27 cellular contexts compared by ENCODE assay signal in the genomic region with DNA sequence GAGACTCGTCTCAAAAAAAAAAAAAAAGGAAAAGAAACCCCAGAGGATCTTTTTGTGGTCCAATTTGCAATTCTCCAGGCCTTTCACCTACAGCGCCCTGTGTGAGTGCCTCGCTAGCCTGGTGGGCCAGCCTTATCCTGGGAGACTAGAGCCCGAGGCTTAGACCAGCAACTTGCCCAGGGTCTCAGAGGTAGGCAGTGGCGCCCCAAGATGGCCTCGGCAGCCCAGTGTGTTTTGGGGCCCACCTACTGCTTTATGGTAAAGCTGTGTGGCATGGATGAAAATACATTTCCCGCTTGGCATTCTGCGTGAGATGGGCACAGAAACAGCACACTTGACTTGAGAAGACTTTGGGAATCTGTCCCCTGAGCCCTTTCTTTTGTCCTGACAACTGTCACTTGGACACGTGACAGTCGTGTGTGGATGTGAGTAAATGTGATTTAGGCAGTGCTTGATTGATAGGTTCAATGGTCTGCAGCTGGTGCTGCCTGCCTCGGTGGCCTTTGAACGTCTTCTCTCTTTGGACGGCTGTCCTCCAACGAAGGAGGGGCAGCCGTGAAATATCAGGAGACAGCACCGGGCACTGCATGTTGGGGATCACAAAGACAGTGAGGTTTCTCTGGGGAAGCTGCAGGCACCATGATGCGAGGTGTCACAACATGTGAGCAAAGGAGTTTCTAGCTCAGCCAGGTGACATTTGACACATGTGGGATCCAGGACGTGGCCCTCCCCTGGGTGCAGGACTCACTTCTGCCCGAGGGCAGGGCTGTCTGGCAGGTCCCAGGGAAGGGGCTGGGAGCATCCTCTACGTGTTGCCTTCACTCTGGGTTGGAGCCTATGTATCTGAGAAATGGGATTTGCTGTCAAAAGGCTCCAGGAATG.
"Had no signal": no experiment of that assay in that cellular context is flagged by ENCODE, and none has a peak within 500 bp of the region (broad histone marks: within the 10 kb centered on the region; RNA-seq: fewer than 3 reads in every experiment).

No MANE protein-coding gene starts in this region.

- H3K4me1 Mint-ChIP-seq: activated CD4-positive, alpha-beta T cell treated with anti-CD3 and anti-CD28 coated beads for 36 hours; activated naive CD4-positive, alpha-beta T cell treated with anti-CD3 and anti-CD28 coated beads, Interleukin-2, amount 50 U/mL, for 24 hours; endodermal cell; naive B cell; stimulated activated effector memory CD8-positive, alpha-beta T cell treated with anti-CD3 and anti-CD28 coated beads, Interleukin-12 subunit alpha, Interleukin-12 subunit beta, amount 100 ng/mL, for 72 hours had no signal

- H3K9me3 Mint-ChIP-seq: activated naive CD4-positive, alpha-beta T cell treated with anti-CD3 and anti-CD28 coated beads, Interleukin-2, amount 50 U/mL, for 24 hours; activated naive CD8-positive, alpha-beta T cell treated with anti-CD3 and anti-CD28 coated beads, Interleukin-2, amount 50 U/mL, for 24 hours; activated T-cell treated with anti-CD3 and anti-CD28 coated beads, Interleukin-2, amount 50 U/mL, for 4 hours; activated T-helper 2 cell treated with anti-CD3 and anti-CD28 coated beads, Interferon-gamma antibody, Interleukin-2, Interleukin-4, amounts not matched to agents 10 μg/mL and 5 μg/mL and 100 μg/mL, durations not matched to agents 14 hours and 24 hours and 36 hours; dendritic cell treated with granulocyte-macrophage colony-stimulating factor and Interleukin-4, amounts not matched to agents 40 ng/mL and 50 ng/mL, for 4 days; endodermal cell; naive B cell; nephron progenitor cell; stimulated activated effector memory CD8-positive, alpha-beta T cell treated with anti-CD3 and anti-CD28 coated beads, Interleukin-12 subunit alpha, Interleukin-12 subunit beta, amount 100 ng/mL, for 72 hours; stimulated activated naive CD8-positive, alpha-beta T cell treated with anti-CD3 and anti-CD28 coated beads, Interleukin-15, Interleukin-2, amounts not matched to agents 100 ng/mL and 50 ng/mL, for 24 hours had no signal

- H3K9me3 ChIP-seq: esophagus squamous epithelium, heart right ventricle, left lung, psoas muscle, thoracic aorta, upper lobe of left lung had no signal

- H3K4me3 Mint-ChIP-seq: activated CD4-positive, alpha-beta T cell treated with anti-CD3 and anti-CD28 coated beads for 36 hours; activated naive CD4-positive, alpha-beta T cell treated with anti-CD3 and anti-CD28 coated beads, Interleukin-2, amount 50 U/mL, for 24 hours; activated naive CD8-positive, alpha-beta T cell treated with anti-CD3 and anti-CD28 coated beads, Interleukin-2, amount 50 U/mL, for 24 hours; activated T-cell treated with anti-CD3 and anti-CD28 coated beads, Interleukin-2, amount 50 U/mL, for 4 hours; dendritic cell treated with granulocyte-macrophage colony-stimulating factor and Interleukin-4, amounts not matched to agents 40 ng/mL and 50 ng/mL, for 4 days; endodermal cell; nephron progenitor cell; stimulated activated effector memory CD8-positive, alpha-beta T cell treated with anti-CD3 and anti-CD28 coated beads, Interleukin-12 subunit alpha, Interleukin-12 subunit beta, amount 100 ng/mL, for 72 hours; stimulated activated naive CD8-positive, alpha-beta T cell treated with anti-CD3 and anti-CD28 coated beads, Interleukin-15, Interleukin-2, amounts not matched to agents 100 ng/mL and 50 ng/mL, for 24 hours had no signal

- H3K27ac ChIP-seq: esophagus squamous epithelium, heart right ventricle, left lung, parathyroid adenoma, psoas muscle, thoracic aorta, upper lobe of left lung had no signal

- H3K36me3 ChIP-seq: esophagus squamous epithelium, heart right ventricle, left lung, thoracic aorta, upper lobe of left lung had no signal

- H3K4me3 ChIP-seq: esophagus squamous epithelium, heart right ventricle, left lung, lung, psoas muscle, thoracic aorta, upper lobe of left lung had no signal

- DNase-seq: activated CD4-positive, alpha-beta T cell treated with anti-CD3 and anti-CD28 coated beads for 36 hours; activated CD4-positive, alpha-beta T cell treated with anti-CD3 and anti-CD28 coated beads, Interleukin-2, amount 50 U/mL, for 48 hours; activated CD4-positive, CD25-positive, alpha-beta regulatory T cell; activated CD8-positive, alpha-beta memory T cell treated with anti-CD3 and anti-CD28 coated beads for 24 hours; activated naive CD8-positive, alpha-beta T cell treated with anti-CD3 and anti-CD28 coated beads, Interleukin-2, amount 50 U/mL, for 24 hours; activated T-cell treated with anti-CD3 and anti-CD28 coated beads, Interleukin-2, amount 50 U/mL, for 4 hours; central memory CD4-positive, alpha-beta T cell; endodermal cell; esophagus squamous epithelium; heart right ventricle; kidney glomerular epithelial cell; left lung; naive B cell; nephron progenitor cell; nucleus accumbens; psoas muscle; stimulated activated CD4-positive, alpha-beta T cell treated with anti-CD3 and anti-CD28 coated beads, Interleukin-12 subunit alpha, Interleukin-12 subunit beta, amount 100 ng/mL, for 4 hours; stimulated activated CD4-positive, alpha-beta T cell treated with anti-CD3 and anti-CD28 coated beads, Interleukin-4, amount 100 ng/mL, for 1 hour had no signal

- H3K27me3 Mint-ChIP-seq: dendritic cell treated with granulocyte-macrophage colony-stimulating factor and Interleukin-4, amounts not matched to agents 40 ng/mL and 50 ng/mL, for 4 days; stimulated activated naive CD8-positive, alpha-beta T cell treated with anti-CD3 and anti-CD28 coated beads, Interleukin-15, Interleukin-2, amounts not matched to agents 100 ng/mL and 50 ng/mL, for 24 hours had no signal

- H3K36me3 Mint-ChIP-seq: activated naive CD4-positive, alpha-beta T cell treated with anti-CD3 and anti-CD28 coated beads, Interleukin-2, amount 50 U/mL, for 24 hours; naive B cell; stimulated activated effector memory CD8-positive, alpha-beta T cell treated with anti-CD3 and anti-CD28 coated beads, Interleukin-12 subunit alpha, Interleukin-12 subunit beta, amount 100 ng/mL, for 72 hours had no signal

- ATAC-seq: activated CD4-positive, alpha-beta T cell treated with anti-CD3 and anti-CD28 coated beads for 36 hours; activated naive CD8-positive, alpha-beta T cell treated with anti-CD3 and anti-CD28 coated beads, Interleukin-2, amount 50 U/mL, for 24 hours; activated T-cell treated with anti-CD3 and anti-CD28 coated beads, Interleukin-2, amount 50 U/mL, for 4 hours; left lung; psoas muscle; stimulated activated effector memory CD8-positive, alpha-beta T cell treated with anti-CD3 and anti-CD28 coated beads, Interleukin-12 subunit alpha, Interleukin-12 subunit beta, amount 100 ng/mL, for 72 hours had no signal

- H3K27me3 ChIP-seq: left lung, upper lobe of left lung had no signal

- H3K4me1 ChIP-seq: esophagus squamous epithelium, heart right ventricle, left lung, parathyroid adenoma, psoas muscle, upper lobe of left lung had no signal

- H3K27ac Mint-ChIP-seq: activated CD4-positive, alpha-beta T cell treated with anti-CD3 and anti-CD28 coated beads for 36 hours; activated naive CD4-positive, alpha-beta T cell treated with anti-CD3 and anti-CD28 coated beads, Interleukin-2, amount 50 U/mL, for 24 hours; activated naive CD8-positive, alpha-beta T cell treated with anti-CD3 and anti-CD28 coated beads, Interleukin-2, amount 50 U/mL, for 24 hours; activated T-helper 2 cell treated with anti-CD3 and anti-CD28 coated beads, Interferon-gamma antibody, Interleukin-2, Interleukin-4, amounts not matched to agents 10 μg/mL and 5 μg/mL and 100 μg/mL, durations not matched to agents 14 hours and 24 hours and 36 hours; dendritic cell treated with granulocyte-macrophage colony-stimulating factor and Interleukin-4, amounts not matched to agents 40 ng/mL and 50 ng/mL, for 4 days; endodermal cell; naive B cell; nephron progenitor cell; stimulated activated effector memory CD8-positive, alpha-beta T cell treated with anti-CD3 and anti-CD28 coated beads, Interleukin-12 subunit alpha, Interleukin-12 subunit beta, amount 100 ng/mL, for 72 hours; stimulated activated naive CD8-positive, alpha-beta T cell treated with anti-CD3 and anti-CD28 coated beads, Interleukin-15, Interleukin-2, amounts not matched to agents 100 ng/mL and 50 ng/mL, for 24 hours had no signal
